ENCODE assay signal across 30 cellular contexts in the genomic region with DNA sequence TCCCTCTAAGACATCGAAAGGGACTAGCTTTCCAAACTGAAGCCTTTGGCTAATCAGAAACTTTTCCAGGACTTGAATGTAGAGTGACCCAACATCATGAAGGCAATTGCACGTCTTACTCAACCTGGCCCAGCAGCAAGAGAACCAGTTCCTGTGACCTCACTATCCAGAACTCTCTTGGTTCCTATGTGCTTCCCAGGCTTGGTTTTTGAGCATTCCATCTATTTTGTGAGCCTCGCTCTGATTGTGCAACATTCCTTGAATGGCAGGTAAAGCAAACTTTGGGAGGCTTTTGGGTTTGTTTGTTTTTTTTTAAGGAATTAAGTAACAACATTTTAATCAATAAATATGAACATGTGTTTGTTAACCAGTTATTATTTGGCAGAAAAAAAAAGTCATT.
"Had no signal": no experiment of that assay in that cellular context is flagged by ENCODE, and none has a peak within 500 bp of the region (broad histone marks: within the 10 kb centered on the region; RNA-seq: fewer than 3 reads in every experiment).

No MANE protein-coding gene starts in this region.

- H3K27ac ChIP-seq: neural progenitor cell, ovary, parathyroid adenoma, psoas muscle, skin epidermis, spleen, suprapubic skin, testis, tibial artery, transverse colon, upper lobe of left lung, vagina had no signal

- H3K79me2 ChIP-seq: parathyroid adenoma had no signal

- H3K4me1 ChIP-seq: neural progenitor cell, spleen, testis had no signal

- DNase-seq: naive thymus-derived CD4-positive, alpha-beta T cell; natural killer cell; occipital lobe; ovary; posterior cingulate gyrus; psoas muscle; right cardiac atrium; spleen; stimulated activated CD4-positive, alpha-beta T cell treated with anti-CD3 and anti-CD28 coated beads, Interleukin-12 subunit alpha, Interleukin-12 subunit beta, amount 100 ng/mL, for 4 hours; stimulated activated CD4-positive, alpha-beta T cell treated with anti-CD3 and anti-CD28 coated beads, Interleukin-1b, Interleukin-23, amount 100 ng/mL, for 48 hours; stimulated activated CD4-positive, alpha-beta T cell treated with anti-CD3 and anti-CD28 coated beads, Interleukin-4, amount 100 ng/mL, for 1 hour; stimulated activated CD4-positive, alpha-beta T cell treated with anti-CD3 and anti-CD28 coated beads, Interleukin-4, amount 100 ng/mL, for 4 hours; stimulated activated CD8-positive, alpha-beta memory T cell treated with anti-CD3 and anti-CD28 coated beads, Interleukin-4, amount 100 ng/mL, for 48 hours; stimulated activated naive CD4-positive, alpha-beta T cell; stimulated activated naive CD8-positive, alpha-beta T cell treated with anti-CD3 and anti-CD28 coated beads, Interleukin-15, amount 100 ng/mL, for 72 hours; stimulated activated naive CD8-positive, alpha-beta T cell treated with anti-CD3 and anti-CD28 coated beads, Interleukin-15, Interleukin-2, amounts not matched to agents 100 U/mL and 50 U/mL, for 24 hours; substantia nigra; testis; tibial artery; transverse colon; upper lobe of left lung had no signal

- H2AFZ ChIP-seq: neural progenitor cell, parathyroid adenoma had no signal

- H3K4me3 ChIP-seq: neural progenitor cell, ovary, psoas muscle, skin epidermis, smooth muscle cell, spleen, suprapubic skin, testis, tibial artery, transverse colon, upper lobe of left lung, vagina had no signal

- ATAC-seq: naive thymus-derived CD4-positive, alpha-beta T cell; natural killer cell; psoas muscle; right cardiac atrium; sciatic nerve; stimulated activated memory B cell treated with anti-CD40 and anti-IgM and Interleukin-4, amounts not matched to agents 10 μg/mL and 1 μg/mL and 100 μg/mL, for 72 hours; stimulated activated naive CD8-positive, alpha-beta T cell treated with anti-CD3 and anti-CD28 coated beads, Interleukin-15, amount 100 ng/mL, for 72 hours; stimulated activated naive CD8-positive, alpha-beta T cell treated with anti-CD3 and anti-CD28 coated beads, Interleukin-15, Interleukin-2, amounts not matched to agents 100 U/mL and 50 U/mL, for 24 hours had no signal

- FAIRE-seq: urothelium cell line had no signal

- H3K9ac ChIP-seq: neural progenitor cell, parathyroid adenoma had no signal

- H3K4me2 ChIP-seq: neural progenitor cell, smooth muscle cell had no signal

- H3K9me3 ChIP-seq: ovary, psoas muscle, spleen, suprapubic skin, testis, tibial artery, transverse colon, upper lobe of left lung, vagina had no signal

- H3K36me3 ChIP-seq: neural progenitor cell, ovary, spleen, suprapubic skin, tibial artery, transverse colon, upper lobe of left lung, vagina had no signal

- H3K27me3 ChIP-seq: neural progenitor cell, ovary, spleen, suprapubic skin, testis, tibial artery, transverse colon, upper lobe of left lung, vagina had no signal
